In genomic region chr2:151228847-151229497, GRCh38 we compare ENCODE assay signal across 16 cellular contexts. TPM values are rescaled to one million over a fixed set of nuclear protein-coding genes. Genes with fewer than 3 reads are reported as not detected.
DNase-seq lines count a peak whose midpoint lies in the region; TF ChIP-seq lines count a peak whose summit lies in the region.
"Had no signal": no experiment of that assay in that cellular context is flagged by ENCODE, and none has a peak within 500 bp of the region (broad histone marks: within the 10 kb centered on the region; RNA-seq: fewer than 3 reads in every experiment).

No MANE protein-coding gene starts in this region.

- H3K9me3 Mint-ChIP-seq in immature natural killer cell, result peaks cover 0 to 2% (median 0%) of the 10 kb centered on the region in 6 donors

- no peaks in the 10 kb centered on the region for H3K27me3 ChIP-seq in MG63

- H3K4me1 ChIP-seq in HEK293 (ENCODE audit: control insufficient read depth, insufficient read depth, low read length), result no peaks in the 10 kb centered on the region

- POLR2A ChIA-PET in HEK293 (lab: Yijun Ruan, JAX), result no interaction called here

- H3K27me3 Mint-ChIP-seq in immature natural killer cell (ENCODE audit: low read depth in 3 of 3), result peaks cover 2 to 17% (median 2%) of the 10 kb centered on the region in 3 donors

- no peaks in the 10 kb centered on the region for H3K36me3 ChIP-seq in HEK293 (ENCODE audit: control insufficient read depth in 2 of 2, insufficient read depth in 1 of 2, low read length in 2 of 2)
- no peaks in the 10 kb centered on the region for H3K36me3 ChIP-seq in MG63

- no peak for TF ChIP-seq CTCF in HEK293 (tag by site-specific recombination; IDR thresholded peaks at IDR 0.05)
- no peak for TF ChIP-seq CTCF in astrocyte of the spinal cord (IDR thresholded peaks at IDR 0.05; ENCODE audit: low read depth, low read length)
- no peak for TF ChIP-seq CTCF in GM10266 (IDR thresholded peaks at IDR 0.05; ENCODE audit: control insufficient read depth, insufficient read depth, low read depth, missing control alignments)

- H3K36me3 Mint-ChIP-seq in immature natural killer cell, result no peaks in the 10 kb centered on the region
- H3K36me3 Mint-ChIP-seq: CD4-positive, CD25-positive, alpha-beta regulatory T cell had no signal

- in situ Hi-C loops in astrocyte of the spinal cord (cut with HindIII; ENCODE audit: low sequenced_read_pairs), result no loop called here

- H3K4me3 Mint-ChIP-seq in immature natural killer cell, result no peak overlapping the region
- H3K4me3 Mint-ChIP-seq: CD4-positive, CD25-positive, alpha-beta regulatory T cell had no signal

- DNase-seq in NCI-H345 (lab: John Stamatoyannopoulos, UW) (peak; percentile 47), astrocyte of the spinal cord (ENCODE audit: low read depth, low spot score) (peak; percentile 27), renal cortical epithelial cell (ENCODE audit: low read depth) (peak; percentile 33), GM10266 (ENCODE audit: extremely low spot score) (no peak), MG63 (no peak), immature natural killer cell (no peak)
- DNase-seq: CD4-positive, CD25-positive, alpha-beta regulatory T cell; GM23248; HCEC 1CT; Karpas-422; NCI-H1092 treated with DMSO at 0.1 percent for 48 hours; NCI-H1436 treated with DMSO at 0.1 percent for 48 hours; NCI-H1930; NCI-H69; NK-92 treated with Interleukin-12 subunit alpha and Interleukin-12 subunit beta, amount 100 ng/mL, for 24 hours had no signal

- H3K27ac Mint-ChIP-seq in immature natural killer cell, result no peak overlapping the region
- H3K27ac Mint-ChIP-seq: CD4-positive, CD25-positive, alpha-beta regulatory T cell had no signal

- H3K9me3 ChIP-seq in HEK293 (ENCODE audit: control insufficient read depth, insufficient read depth, low read depth, low read length), result no peaks in the 10 kb centered on the region
- no peaks in the 10 kb centered on the region for H3K9me3 ChIP-seq in MG63

- H3K4me3 ChIP-seq in HEK293 (ENCODE audit: low read depth, low read length), result no peak overlapping the region
- H3K4me3 ChIP-seq in astrocyte of the spinal cord (ENCODE audit: low read depth, low read length), result no peak overlapping the region
- no peak overlapping the region for H3K4me3 ChIP-seq in MG63
- H3K4me3 ChIP-seq: GM23248 had no signal

- H3K27ac ChIP-seq in HEK293 (ENCODE audit: extremely low read depth, low read depth, low read length), result no peak overlapping the region
- H3K27ac ChIP-seq: GM23248 had no signal

- CTCF ChIA-PET in HEK293 (lab: Yijun Ruan, JAX), result interaction anchor here (0.6 to 3.2 kb wide), 2 partner anchors 9 to 613 kb away, joined by 3 to 16 read pairs; no protein-coding TSS in a partner anchor

- no peaks in the 10 kb centered on the region for H3K4me1 Mint-ChIP-seq in immature natural killer cell
- H3K4me1 Mint-ChIP-seq: CD4-positive, CD25-positive, alpha-beta regulatory T cell had no signal

TF ChIP-seq in HEK293, 187 proteins besides CTCF, POLR2A, EP300 and RAD21:
- TF ChIP-seq PRDM10 (tag by site-specific recombination; IDR thresholded peaks at IDR 0.05), result peak; percentile 49; the same call in 1 of the 2 replicates
- peak; percentile 86 for TF ChIP-seq ZIC2 (tag by site-specific recombination; IDR thresholded peaks at IDR 0.05)
- no peak for TF ChIP-seq ZBTB6 (tag by site-specific recombination; IDR thresholded peaks at IDR 0.05)
- peak; percentile 60 for TF ChIP-seq FEZF1 (tag by site-specific recombination; IDR thresholded peaks at IDR 0.05)
- peak; percentile 58; the same call in 1 of the 2 replicates for TF ChIP-seq ZNF677 (tag by site-specific recombination; IDR thresholded peaks at IDR 0.05)
- no peak for TF ChIP-seq ZNF155 (tag by site-specific recombination; IDR thresholded peaks at IDR 0.05)
- TF ChIP-seq PRDM6 (tag by site-specific recombination; IDR thresholded peaks at IDR 0.05), result 0 out of 2 replicates have a peak, but pooled peaks have one; percentile 24
- TF ChIP-seq ZNF561 (tag by site-specific recombination; IDR thresholded peaks at IDR 0.05; ENCODE audit: borderline replicate concordance), result 0 out of 2 replicates have a peak, but pooled peaks have one; percentile 43

RNA-seq across cellular contexts. Expression of gene RBM43, which starts 32.7 kb away (rescaled TPM):
- total RNA-seq in renal cortical epithelial cell, result 3.6 and 10.4 TPM in 2 replicates
- 1.9 and 3.8 TPM in 2 replicates for total RNA-seq in MG63 (2014; rRNA removed; shearing (Covaris generic); ENCODE audit: low replicate concordance)
- 1 to 10 TPM in 2 of 3 donors, under 1 TPM in 1; 0.83 to 3.8 (median 1.6) TPM for polyA plus RNA-seq in immature natural killer cell

Comparison
In these comparisons a context has a peak if more than half of its experiments do, and no peak if none do; other contexts are left out.
1. DNase-seq: peak in NCI-H345 (single experiment), astrocyte of the spinal cord (single experiment) and renal cortical epithelial cell (single experiment); none in GM10266 (single experiment), MG63 (single experiment) and immature natural killer cell (0 of 3).